ENCODE assay signal across 21 cellular contexts in the genomic region with DNA sequence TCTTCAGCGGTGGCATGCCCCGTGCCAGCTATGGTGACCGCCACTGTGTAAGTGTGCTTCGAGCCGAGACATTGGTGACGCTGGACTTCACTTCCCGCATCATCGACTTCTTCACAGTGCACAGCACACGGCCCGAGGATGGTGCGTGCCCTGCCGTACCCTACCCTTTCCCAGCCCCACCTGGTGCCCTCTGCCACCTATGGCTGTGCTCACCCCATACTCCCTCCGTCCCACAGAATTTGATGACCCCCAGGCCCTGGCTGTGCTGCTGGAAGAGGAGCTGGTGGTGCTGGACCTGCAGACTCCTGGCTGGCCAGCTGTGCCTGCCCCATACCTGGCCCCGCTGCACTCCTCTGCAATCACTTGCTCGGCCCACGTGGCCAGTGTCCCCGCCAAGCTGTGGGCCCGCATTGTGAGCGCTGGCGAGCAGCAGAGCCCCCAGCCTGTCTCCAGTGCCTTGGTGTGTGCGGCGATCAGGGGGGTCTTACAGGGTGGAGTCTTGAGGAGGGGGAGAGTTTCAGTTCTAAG. TPM values are rescaled to one million over a fixed set of nuclear protein-coding genes. Genes with fewer than 3 reads are reported as not detected.
A peak's percentile ranks its signal among the peaks of the same experiment; 100 is the strongest.
DNase-seq lines count a peak whose midpoint lies in the region; ATAC-seq and TF ChIP-seq lines count a peak whose summit lies in the region.
"Had no signal": no experiment of that assay in that cellular context is flagged by ENCODE, and none has a peak within 500 bp of the region (broad histone marks: within the 10 kb centered on the region; RNA-seq: fewer than 3 reads in every experiment).

No MANE protein-coding gene starts in this region.

- no peak overlapping the region for H3K27ac ChIP-seq in HEK293 (ENCODE audit: extremely low read depth, low read depth, low read length)
- H3K27ac ChIP-seq in PC-9: peak overlapping the region; percentile 46
- peak overlapping the region in 36 of 59 donors; percentile 6 to 100 (median 62) for H3K27ac ChIP-seq in dorsolateral prefrontal cortex
- H3K27ac ChIP-seq: parathyroid adenoma had no signal

- H3K4me3 Mint-ChIP-seq in T-helper 17 cell: no peak overlapping the region
- H3K4me3 Mint-ChIP-seq: activated T-helper 1 cell treated with anti-CD3 and anti-CD28 coated beads, Interleukin-12 subunit alpha, Interleukin-12 subunit beta, Interleukin-2, Interleukin-4 antibody, amounts not matched to agents 30 ng/mL and 10 ng/mL and 1 ng/mL, durations not matched to agents 14 hours and 24 hours and 36 hours; CD4-positive, alpha-beta memory T cell; dendritic cell treated with granulocyte-macrophage colony-stimulating factor and Interleukin-4, amounts not matched to agents 40 ng/mL and 50 ng/mL, for 4 days; natural killer cell treated with Interleukin-12 subunit alpha and Interleukin-12 subunit beta and Interleukin-15 and Interleukin-18, amount 100 ng/mL, for 72 hours had no signal

- H3F3A ChIP-seq in PC-9 (ENCODE audit: insufficient read depth, low read depth): peaks cover 7% of the 10 kb centered on the region; the same call in 1 of the 2 replicates

- H3K9me3 ChIP-seq in HEK293 (ENCODE audit: control insufficient read depth, insufficient read depth, low read depth, low read length): no peaks in the 10 kb centered on the region
- H3K9me3 ChIP-seq in PC-9 (ENCODE audit: insufficient read depth, low read depth): no peaks in the 10 kb centered on the region
- no peaks in the 10 kb centered on the region for H3K9me3 ChIP-seq in skeletal muscle satellite cell (replicated peaks; ENCODE audit: low read length)
- no peaks in the 10 kb centered on the region for H3K9me3 ChIP-seq in T-helper 17 cell (ENCODE audit: control insufficient read depth, low read length, poor library complexity, severe bottlenecking)

- POLR2A ChIA-PET in HEK293 (lab: Yijun Ruan, JAX) (no interaction called here), PC-9 (lab: Charles Lee; ENCODE audit: unreplicated experiment) (interaction anchor here (0.6 kb wide), 2 partner anchors 34 to 55 kb away, joined by 4 to 15 read pairs; no protein-coding TSS in a partner anchor)

- H3K4me1 ChIP-seq in HEK293 (ENCODE audit: control insufficient read depth, insufficient read depth, low read length) (no peaks in the 10 kb centered on the region), PC-9 (replicated peaks; ENCODE audit: insufficient read depth) (peaks cover 17% of the 10 kb centered on the region), skeletal muscle satellite cell (ENCODE audit: control insufficient read depth, insufficient read depth, low read length) (peaks cover 18% of the 10 kb centered on the region)
- H3K4me1 ChIP-seq: parathyroid adenoma had no signal

- H3K27me3 ChIP-seq in PC-9 (ENCODE audit: insufficient read depth, low read depth): no peaks in the 10 kb centered on the region
- H3K27me3 ChIP-seq in dorsolateral prefrontal cortex: no peaks in the 10 kb centered on the region
- H3K27me3 ChIP-seq in skeletal muscle satellite cell (ENCODE audit: control insufficient read depth, insufficient read depth, low read length): no peaks in the 10 kb centered on the region

- CTCF ChIA-PET in HEK293 (lab: Yijun Ruan, JAX): no interaction called here
- CTCF ChIA-PET in PC-9 (lab: Charles Lee): no interaction called here

- BruUV-seq in PC-9 (replicated peaks; lab: Mats Ljungman, UMichigan): no TSS peak

- H3K79me2 ChIP-seq in PC-9 (ENCODE audit: low read depth): no peaks in the 10 kb centered on the region
- H3K79me2 ChIP-seq: parathyroid adenoma had no signal

- H3K36me3 ChIP-seq in HEK293 (ENCODE audit: control insufficient read depth in 2 of 2, insufficient read depth in 1 of 2, low read length in 2 of 2) (peaks cover 0 to 81% of the 10 kb centered on the region in 2 experiments; a peak in 2 of 3 replicates), PC-9 (ENCODE audit: low read depth) (no peaks in the 10 kb centered on the region), skeletal muscle satellite cell (ENCODE audit: insufficient read depth, low read length) (peaks cover 53% of the 10 kb centered on the region)

- no peaks in the 10 kb centered on the region for H3K27me3 Mint-ChIP-seq in T-helper 17 cell
- H3K27me3 Mint-ChIP-seq: CD4-positive, alpha-beta memory T cell; dendritic cell treated with granulocyte-macrophage colony-stimulating factor and Interleukin-4, amounts not matched to agents 40 ng/mL and 50 ng/mL, for 4 days; natural killer cell treated with Interleukin-12 subunit alpha and Interleukin-12 subunit beta and Interleukin-15 and Interleukin-18, amount 100 ng/mL, for 72 hours had no signal

- H2AFZ ChIP-seq in PC-9: no peak overlapping the region
- H2AFZ ChIP-seq: parathyroid adenoma had no signal

- intact Hi-C loops in PC-9 (cut with micrococcal nuclease; ENCODE audit: unreplicated experiment) (no loop called here), dorsolateral prefrontal cortex (cut with DNase I) (no loop called here)

- H3K4me3 ChIP-seq in HEK293 (ENCODE audit: low read depth, low read length) (no peak overlapping the region), PC-9 (no peak overlapping the region), dorsolateral prefrontal cortex (no peak overlapping the region), skeletal muscle satellite cell (ENCODE audit: low read length) (no peak overlapping the region)

- 0 out of 2 replicates have a peak, but pooled peaks cover 3% of the 10 kb centered on the region for H4K20me1 ChIP-seq in PC-9 (ENCODE audit: insufficient read depth)

- TF ChIP-seq CTCF in HEK293 (tag by site-specific recombination; IDR thresholded peaks at IDR 0.05) (no peak), PC-9 (conservative IDR thresholded peaks at IDR 0.05) (no peak), dorsolateral prefrontal cortex (IDR thresholded peaks at IDR 0.05 in 54 of 56, conservative IDR thresholded peaks at IDR 0.05 in 2 of 56; ENCODE audit: low read depth in 1 of 56, partially characterized antibody in 56 of 56) (no peak)

- peaks cover 4% of the 10 kb centered on the region for H3K4me1 Mint-ChIP-seq in T-helper 17 cell

- H3K9ac ChIP-seq in skeletal muscle satellite cell (ENCODE audit: low read depth, low read length): peak overlapping the region; percentile 67
- H3K9ac ChIP-seq: parathyroid adenoma had no signal

- ATAC-seq in T-helper 17 cell (no peak), HG03378 (IDR thresholded peaks at IDR 0.05; ENCODE audit: unreplicated experiment) (no peak)
- ATAC-seq: left colon had no signal

- H3K4me2 ChIP-seq in PC-9: peak overlapping the region; percentile 46
- peak overlapping the region; percentile 64 for H3K4me2 ChIP-seq in skeletal muscle satellite cell (ENCODE audit: low read length)

- no peak overlapping the region for H3K27ac Mint-ChIP-seq in T-helper 17 cell
- H3K27ac Mint-ChIP-seq: activated T-helper 1 cell treated with anti-CD3 and anti-CD28 coated beads, Interleukin-12 subunit alpha, Interleukin-12 subunit beta, Interleukin-2, Interleukin-4 antibody, amounts not matched to agents 30 ng/mL and 10 ng/mL and 1 ng/mL, durations not matched to agents 14 hours and 24 hours and 36 hours; dendritic cell treated with granulocyte-macrophage colony-stimulating factor and Interleukin-4, amounts not matched to agents 40 ng/mL and 50 ng/mL, for 4 days; natural killer cell treated with Interleukin-12 subunit alpha and Interleukin-12 subunit beta and Interleukin-15 and Interleukin-18, amount 100 ng/mL, for 72 hours had no signal

- H3K9me2 ChIP-seq in PC-9 (ENCODE audit: insufficient read depth): no peaks in the 10 kb centered on the region

- DNase-seq in PC-9: no peak
- no peak for DNase-seq in dorsolateral prefrontal cortex
- DNase-seq in T-helper 17 cell: no peak
- DNase-seq in HuH-7 (ENCODE audit: low spot score): no peak
- DNase-seq: activated CD4-positive, CD25-positive, alpha-beta regulatory T cell treated with anti-CD3 and anti-CD28 coated beads, Interleukin-2, amount 50 U/mL, for 72 hours; DMS153; head of caudate nucleus; KG1; left colon; MV-4-11; NCI-H1694; NCI-H2171 treated with DMSO at 0.1 percent for 48 hours; NCI-H526 treated with DMSO at 0.1 percent for 48 hours had no signal

- H3K36me3 Mint-ChIP-seq in T-helper 17 cell (ENCODE audit: low read depth): peaks cover 3% of the 10 kb centered on the region
- H3K36me3 Mint-ChIP-seq: natural killer cell treated with Interleukin-12 subunit alpha and Interleukin-12 subunit beta and Interleukin-15 and Interleukin-18, amount 100 ng/mL, for 72 hours had no signal

TF ChIP-seq in HEK293, 187 proteins besides CTCF, POLR2A, EP300 and RAD21 (continues in another document):
- TF ChIP-seq ZNF138 (tag by site-specific recombination; IDR thresholded peaks at IDR 0.05; ENCODE audit: borderline replicate concordance) (no peak), ZNF302 (tag by site-specific recombination; IDR thresholded peaks at IDR 0.05; ENCODE audit: low read depth) (no peak)

RNA-seq across cellular contexts. Expression of gene LLGL1, which starts 9.5 kb away (rescaled TPM):
- total RNA-seq in PC-9 (2021) (44.9 and 57.6 TPM in 2 replicates), dorsolateral prefrontal cortex (100 to 1,000 TPM in 8 of 120 experiments, 10 to 100 TPM in 112; 30.0 to 174 (median 53.4) TPM), T-helper 17 cell (10 to 100 TPM; 14.6 to 16.2 TPM)
- 46.3 and 48.9 TPM in 2 replicates for total RNA-seq in skeletal muscle satellite cell (2012; rRNA removed)

RNA-seq across cellular contexts. Expression of gene FLII, which starts 23.6 kb away (rescaled TPM):
- total RNA-seq in PC-9 (2021) (430 and 434 TPM in 2 replicates), dorsolateral prefrontal cortex (100 to 1,000 TPM in 118 of 120 experiments, 10 to 100 TPM in 2; 86.1 to 217 (median 147) TPM), T-helper 17 cell (100 to 1,000 TPM; 276 to 284 TPM)
- 226 and 257 TPM in 2 replicates for total RNA-seq in skeletal muscle satellite cell (2012; rRNA removed)

RNA-seq across cellular contexts. Expression of gene MIEF2, which starts 25.5 kb away (rescaled TPM):
- total RNA-seq in PC-9 (2021): 29.6 and 33.0 TPM in 2 replicates
- total RNA-seq in dorsolateral prefrontal cortex: 10 to 100 TPM; 12.6 to 31.3 (median 19.8) TPM
- total RNA-seq in skeletal muscle satellite cell (2012; rRNA removed): 8.6 and 10.9 TPM in 2 replicates
- 10 to 100 TPM in 1 of 2 donors, 1 to 10 TPM in 1; 6.1 to 10.2 TPM for total RNA-seq in T-helper 17 cell

RNA-seq across cellular contexts. Expression of gene ALKBH5, which starts 51.3 kb away (rescaled TPM):
- total RNA-seq in PC-9 (2021) (101 and 117 TPM in 2 replicates), dorsolateral prefrontal cortex (100 to 1,000 TPM in 119 of 120 experiments, 10 to 100 TPM in 1; 99.8 to 173 (median 120) TPM), T-helper 17 cell (100 to 1,000 TPM; 100 to 104 TPM)
- total RNA-seq in skeletal muscle satellite cell (2012; rRNA removed): 94.8 and 165 TPM in 2 replicates
